ENCODE assay signal across 24 cellular contexts in the genomic region with DNA sequence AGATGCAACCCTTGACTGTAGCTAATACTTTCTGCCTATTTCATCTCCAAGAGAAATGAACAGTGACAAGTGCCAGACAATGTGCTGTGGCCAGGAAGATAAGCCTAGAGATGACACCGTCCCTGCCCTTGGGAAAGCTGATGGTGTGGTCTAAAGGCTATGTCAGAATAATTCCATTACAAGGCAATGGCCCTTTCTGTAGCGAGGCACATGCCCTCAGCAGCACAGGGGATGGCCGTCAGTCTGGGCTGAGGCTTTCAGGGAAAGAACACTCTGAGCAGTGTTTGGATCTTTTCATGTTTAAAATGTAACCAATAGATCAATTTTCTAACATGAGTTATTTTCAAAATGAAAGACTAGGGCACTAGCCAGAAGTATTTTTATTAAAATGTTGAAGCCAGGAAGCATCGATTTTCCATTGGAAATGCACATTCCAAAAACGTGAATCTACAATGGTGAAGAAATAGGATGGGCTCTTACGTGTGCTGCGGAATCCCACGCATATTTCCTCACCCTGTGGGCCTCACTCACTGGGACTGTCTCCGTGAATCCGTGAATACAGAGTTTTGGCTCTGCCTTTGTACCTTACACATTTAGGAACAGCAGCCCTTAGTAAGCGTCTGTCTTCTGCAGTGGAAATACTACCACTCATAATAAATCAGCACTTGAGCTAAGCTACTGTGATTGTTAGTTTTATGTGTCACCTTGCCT. TPM values are rescaled to one million over a fixed set of nuclear protein-coding genes. Genes with fewer than 3 reads are reported as not detected.
DNase-seq lines count a peak whose midpoint lies in the region; ATAC-seq and TF ChIP-seq lines count a peak whose summit lies in the region.
"Had no signal": no experiment of that assay in that cellular context is flagged by ENCODE, and none has a peak within 500 bp of the region (broad histone marks: within the 10 kb centered on the region; RNA-seq: fewer than 3 reads in every experiment).

No MANE protein-coding gene starts in this region.

- no peak overlapping the region for H3K9ac ChIP-seq in muscle layer of colon (ENCODE audit: low read length)

- peak overlapping the region; percentile 68 for H3K27ac Mint-ChIP-seq in HFFc6
- H3K27ac Mint-ChIP-seq: activated CD4-positive, alpha-beta memory T cell treated with anti-CD3 and anti-CD28 coated beads, Interleukin-2, amount 10 ng/mL, durations not matched to agents 7 days and 5 days; activated naive CD8-positive, alpha-beta T cell treated with anti-CD3 and anti-CD28 coated beads for 36 hours; brain; GM23338 had no signal

- peak overlapping the region; percentile 21 for H3K27ac ChIP-seq in brain microvascular endothelial cell
- H3K27ac ChIP-seq in muscle layer of colon (ENCODE audit: low read depth, low read length) = peak overlapping the region; percentile 49
- peak overlapping the region; percentile 45 to 62 for H3K27ac ChIP-seq in thoracic aorta
- no peak overlapping the region for H3K27ac ChIP-seq in prostate gland
- H3K27ac ChIP-seq: lower lobe of right lung, suprapubic skin had no signal

- ATAC-seq in thoracic aorta (ENCODE audit: insufficient number of reproducible peaks, low FRiP score, low read depth) = no peak
- ATAC-seq: activated CD4-positive, CD25-positive, alpha-beta regulatory T cell treated with anti-CD3 and anti-CD28 coated beads, Interleukin-2, amount 50 U/mL, for 24 hours; GM23338; lower lobe of right lung had no signal

- H3K36me3 ChIP-seq in brain microvascular endothelial cell (replicated peaks) = peaks cover 84% of the 10 kb centered on the region
- H3K36me3 ChIP-seq in muscle layer of colon (ENCODE audit: insufficient read depth, low read length) = no peaks in the 10 kb centered on the region
- H3K36me3 ChIP-seq in thoracic aorta = no peaks in the 10 kb centered on the region
- no peaks in the 10 kb centered on the region for H3K36me3 ChIP-seq in prostate gland
- H3K36me3 ChIP-seq: Peyer's patch, suprapubic skin had no signal

- no peak for TF ChIP-seq CTCF in HFFc6 (IDR thresholded peaks at IDR 0.05)
- no peak for TF ChIP-seq CTCF in brain microvascular endothelial cell (IDR thresholded peaks at IDR 0.05; ENCODE audit: low read depth, low read length, missing control alignments)
- no peak for TF ChIP-seq CTCF in thoracic aorta (IDR thresholded peaks at IDR 0.05)
- TF ChIP-seq CTCF in prostate gland (IDR thresholded peaks at IDR 0.05) = no peak

- intact Hi-C loops in prostate gland (cut with DNase I) = no loop called here

- H3K27me3 ChIP-seq in brain microvascular endothelial cell (replicated peaks) (no peaks in the 10 kb centered on the region), muscle layer of colon (ENCODE audit: control insufficient read depth in 1 of 2, insufficient read depth in 2 of 2, low read length in 2 of 2) (no peaks in the 10 kb centered on the region), thoracic aorta (replicated peaks; ENCODE audit: insufficient read depth) (no peaks in the 10 kb centered on the region), prostate gland (replicated peaks; ENCODE audit: insufficient read depth) (no peaks in the 10 kb centered on the region)
- H3K27me3 ChIP-seq: Peyer's patch, suprapubic skin had no signal

- WGBS in prostate gland = 82% methylated on average over 11 of the region's 11 CpGs

- TF ChIP-seq POLR2A in prostate gland (IDR thresholded peaks at IDR 0.05) = no peak

- H3K9me3 ChIP-seq in muscle layer of colon (ENCODE audit: low read length) (no peaks in the 10 kb centered on the region), thoracic aorta (no peaks in the 10 kb centered on the region), prostate gland (no peaks in the 10 kb centered on the region)
- H3K9me3 ChIP-seq: lower lobe of right lung, Peyer's patch, suprapubic skin had no signal

- peak overlapping the region; percentile 49; the same call in 1 of the 2 replicates for H3K4me3 Mint-ChIP-seq in HFFc6
- H3K4me3 Mint-ChIP-seq: activated CD4-positive, alpha-beta memory T cell treated with anti-CD3 and anti-CD28 coated beads, Interleukin-2, amount 10 ng/mL, durations not matched to agents 7 days and 5 days; activated naive CD8-positive, alpha-beta T cell treated with anti-CD3 and anti-CD28 coated beads for 36 hours; brain; GM23338 had no signal

- H3K27me3 Mint-ChIP-seq in HFFc6 (ENCODE audit: insufficient read depth) = no peaks in the 10 kb centered on the region; the same call in 1 of the 2 replicates
- H3K27me3 Mint-ChIP-seq: brain had no signal

- peaks cover 54% of the 10 kb centered on the region for H3K4me1 Mint-ChIP-seq in HFFc6 (ENCODE audit: low read depth)
- H3K4me1 Mint-ChIP-seq: activated CD4-positive, alpha-beta memory T cell treated with anti-CD3 and anti-CD28 coated beads, Interleukin-2, amount 10 ng/mL, durations not matched to agents 7 days and 5 days had no signal

- DNase-seq in HFFc6 (no peak), brain microvascular endothelial cell (no peak), thoracic aorta (ENCODE audit: low spot score) (no peak), hypothalamus (lab: John Stamatoyannopoulos, UW) (no peak), NCI-H1417 treated with DMSO at 0.1 percent for 48 hours (lab: John Stamatoyannopoulos, UW) (no peak), prostate gland (ENCODE audit: low spot score) (no peak), DMS 273 (lab: John Stamatoyannopoulos, UW; ENCODE audit: unreplicated experiment) (no peak)
- DNase-seq: activated CD4-positive, alpha-beta memory T cell treated with anti-CD3 and anti-CD28 coated beads, Interleukin-2, amount 10 ng/mL, durations not matched to agents 7 days and 5 days; activated effector memory CD4-positive, alpha-beta T cell treated with Interleukin-2 at 50 U/mL for 16 hours; activated naive CD8-positive, alpha-beta T cell treated with anti-CD3 and anti-CD28 coated beads for 36 hours; activated T-cell treated with anti-CD3 and anti-CD28 coated beads for 4 hours; C1 segment of cervical spinal cord; effector memory CD4-positive, alpha-beta T cell; kidney; lower lobe of right lung; NCI-H146; NCI-H2171 treated with DMSO at 0.1 percent for 48 hours; NCI-H524 treated with DMSO at 0.1 percent for 48 hours had no signal

- H3K4me3 ChIP-seq in brain microvascular endothelial cell (ENCODE audit: low read depth, low read length) (no peak overlapping the region), muscle layer of colon (ENCODE audit: low read depth in 1 of 2, low read length in 2 of 2) (no peak overlapping the region), thoracic aorta (no peak overlapping the region), prostate gland (no peak overlapping the region)
- H3K4me3 ChIP-seq: GM23338, lower lobe of right lung, Peyer's patch, suprapubic skin had no signal

- in situ Hi-C loops in brain microvascular endothelial cell (cut with HindIII; ENCODE audit: low pct_ligation_motif_present, low sequenced_read_pairs) = no loop called here

- H3K4me1 ChIP-seq in muscle layer of colon (ENCODE audit: insufficient read depth, low read length) = peaks cover 86% of the 10 kb centered on the region
- H3K4me1 ChIP-seq in thoracic aorta (ENCODE audit: control insufficient read depth in 1 of 2, low read depth in 2 of 2) = peaks cover 26 to 80% of the 10 kb centered on the region in 2 donors
- H3K4me1 ChIP-seq in prostate gland (replicated peaks) = no peaks in the 10 kb centered on the region

- H3K36me3 Mint-ChIP-seq in HFFc6 (ENCODE audit: low read depth) = peaks cover 35% of the 10 kb centered on the region
- H3K36me3 Mint-ChIP-seq: activated naive CD8-positive, alpha-beta T cell treated with anti-CD3 and anti-CD28 coated beads for 36 hours had no signal

- H3K9me3 Mint-ChIP-seq in HFFc6 = no peaks in the 10 kb centered on the region
- H3K9me3 Mint-ChIP-seq: GM23338 had no signal

RNA-seq across cellular contexts. Expression of a gene that starts 22.0 kb away (rescaled TPM):
- 100 to 1,000 TPM; 137 to 328 (median 148) TPM for total RNA-seq in HFFc6 (2021; fragmentation: NEBNext Ultra II Directional; extraction: Animal tissue kit (Norgen Biotek cat#: 25700))
- total RNA-seq in thoracic aorta (100 to 1,000 TPM; 505 to 852 TPM), prostate gland (100 to 1,000 TPM in 1 of 2 donors, 10 to 100 TPM in 1; 37.3 to 132 TPM)
- total RNA-seq: activated CD4-positive, alpha-beta memory T cell treated with anti-CD3 and anti-CD28 coated beads, Interleukin-2, amount 10 ng/mL, durations not matched to agents 7 days and 5 days; activated naive CD8-positive, alpha-beta T cell treated with anti-CD3 and anti-CD28 coated beads for 36 hours had no signal

RNA-seq across cellular contexts. Expression of a gene that starts 22.1 kb away (rescaled TPM):
- 100 to 1,000 TPM; 202 to 327 (median 217) TPM for total RNA-seq in HFFc6 (2021; fragmentation: NEBNext Ultra II Directional; extraction: Animal tissue kit (Norgen Biotek cat#: 25700))
- total RNA-seq in thoracic aorta (1,000 to 10,000 TPM in 1 of 2 donors, 100 to 1,000 TPM in 1; 999 to 1,135 TPM), prostate gland (100 to 1,000 TPM in 1 of 2 donors, 10 to 100 TPM in 1; 82.8 to 193 TPM)
- total RNA-seq: activated CD4-positive, alpha-beta memory T cell treated with anti-CD3 and anti-CD28 coated beads, Interleukin-2, amount 10 ng/mL, durations not matched to agents 7 days and 5 days; activated naive CD8-positive, alpha-beta T cell treated with anti-CD3 and anti-CD28 coated beads for 36 hours had no signal

Comparison
In these comparisons a context has a peak if more than half of its experiments do, and no peak if none do; other contexts are left out.
1. H3K27ac ChIP-seq: peak in brain microvascular endothelial cell (single experiment), muscle layer of colon (single experiment) and thoracic aorta (2 of 2); none in prostate gland (0 of 2).